ENCODE assay signal across 20 cellular contexts in genomic region chr7:10085231-10085630, GRCh38.
DNase-seq lines count a peak whose midpoint lies in the region; ATAC-seq, FAIRE-seq and TF ChIP-seq lines count a peak whose summit lies in the region.
"Had no signal": no experiment of that assay in that cellular context is flagged by ENCODE, and none has a peak within 500 bp of the region (broad histone marks: within the 10 kb centered on the region; RNA-seq: fewer than 3 reads in every experiment).

No MANE protein-coding gene starts in this region.

- no TSS peak for BruUV-seq in K562 (replicated peaks; lab: Mats Ljungman, UMichigan)

- peaks cover 4% of the 10 kb centered on the region for H3K9me3 Mint-ChIP-seq in activated T-helper 2 cell treated with anti-CD3 and anti-CD28 coated beads, Interferon-gamma antibody, Interleukin-2, Interleukin-4, amounts not matched to agents 10 μg/mL and 5 μg/mL and 100 μg/mL, durations not matched to agents 14 hours and 24 hours and 36 hours

- no peak for TF ChIP-seq POLR2A in K562 (conservative IDR thresholded peaks at IDR 0.05)

- TF ChIP-seq EP300 in K562 (IDR thresholded peaks at IDR 0.05; ENCODE audit: low read length): no peak

- no peaks in the 10 kb centered on the region for H3K27me3 ChIP-seq in K562 (ENCODE audit: control insufficient read depth in 2 of 2, insufficient read depth in 2 of 2, low read length in 2 of 2)
- no peaks in the 10 kb centered on the region for H3K27me3 ChIP-seq in parathyroid adenoma (ENCODE audit: control insufficient read depth, insufficient read depth, low read length)

- CTCF ChIA-PET in K562 (lab: Yijun Ruan, JAX; ENCODE audit: low intra/inter-chr PET ratio): no interaction called here

- no peak for FAIRE-seq in K562 (lab: Jason Lieb, UNC)
- FAIRE-seq: GM12878 had no signal

- POLR2A ChIA-PET in K562 (lab: Yijun Ruan, JAX): no interaction called here

- H3K27me3 Mint-ChIP-seq in activated T-helper 2 cell treated with anti-CD3 and anti-CD28 coated beads, Interferon-gamma antibody, Interleukin-2, Interleukin-4, amounts not matched to agents 10 μg/mL and 5 μg/mL and 100 μg/mL, durations not matched to agents 14 hours and 24 hours and 36 hours (ENCODE audit: low read depth): no peaks in the 10 kb centered on the region
- H3K27me3 Mint-ChIP-seq: CD4-positive, alpha-beta memory T cell had no signal

- H3K27ac ChIP-seq in K562 (ENCODE audit: extremely low read depth, low read depth, low read length) (peak overlapping the region; percentile 52; the same call in 1 of the 3 replicates), parathyroid adenoma (no peak overlapping the region)
- H3K27ac ChIP-seq: GM23248 had no signal

- no peaks in the 10 kb centered on the region for H3K36me3 ChIP-seq in K562 (ENCODE audit: control insufficient read depth, insufficient read depth, low read length)
- no peaks in the 10 kb centered on the region for H3K36me3 ChIP-seq in parathyroid adenoma (ENCODE audit: control insufficient read depth, insufficient read depth, low read length)

- intact Hi-C loops in K562 (cut with micrococcal nuclease): no loop called here
- intact Hi-C loops in activated T-helper 2 cell treated with anti-CD3 and anti-CD28 coated beads, Interferon-gamma antibody, Interleukin-2, Interleukin-4, amounts not matched to agents 10 μg/mL and 5 μg/mL and 100 μg/mL, durations not matched to agents 14 hours and 24 hours and 36 hours (cut with micrococcal nuclease): no loop called here

- DNase-seq in A172 (ENCODE audit: low spot score): peak; percentile 10
- DNase-seq in H4 (ENCODE audit: low spot score): peak; percentile 39
- DNase-seq in K562 (ENCODE audit: extremely low read depth in 1 of 4, low spot score in 3 of 4): peak in 1 of 4 experiments; percentile 32
- DNase-seq in activated T-helper 2 cell treated with anti-CD3 and anti-CD28 coated beads, Interferon-gamma antibody, Interleukin-2, Interleukin-4, amounts not matched to agents 10 μg/mL and 5 μg/mL and 100 μg/mL, durations not matched to agents 14 hours and 24 hours and 36 hours (ENCODE audit: low spot score): no peak
- no peak for DNase-seq in SIG-M5 (lab: John Stamatoyannopoulos, UW)
- DNase-seq: 8988T; C1 segment of cervical spinal cord; Calu3; CD4-positive, alpha-beta memory T cell; COR-L47; DMS79; EL; GDM1; GM23248; H7; HCEC 1CT had no signal

- TF ChIP-seq RAD21 in K562 (CRISPR knock-in tag; conservative IDR thresholded peaks at IDR 0.05 in 1 of 2, IDR thresholded peaks at IDR 0.05 in 1 of 2): no peak

- H3K9me3 ChIP-seq in K562 (replicated peaks; ENCODE audit: control insufficient read depth, insufficient read depth, low read depth, low read length): no peaks in the 10 kb centered on the region
- no peaks in the 10 kb centered on the region for H3K9me3 ChIP-seq in parathyroid adenoma (ENCODE audit: control insufficient read depth, low read length)

- no peaks in the 10 kb centered on the region for H3K4me1 ChIP-seq in K562 (replicated peaks in 1 of 2; ENCODE audit: control insufficient read depth in 2 of 2, insufficient read depth in 2 of 2, low read length in 2 of 2)
- peaks cover 10% of the 10 kb centered on the region for H3K4me1 ChIP-seq in parathyroid adenoma

- no peak for TF ChIP-seq CTCF in K562 (IDR thresholded peaks at IDR 0.05 in 2 of 3, conservative IDR thresholded peaks at IDR 0.05 in 1 of 3; ENCODE audit: insufficient read depth in 2 of 3, low read depth in 1 of 3, low read length in 3 of 3)
- no peak for TF ChIP-seq CTCF in parathyroid adenoma (IDR thresholded peaks at IDR 0.05)

- peak; percentile 53 for ATAC-seq in K562
- ATAC-seq in GM19397 (IDR thresholded peaks at IDR 0.05; ENCODE audit: unreplicated experiment): no peak
- no peak for ATAC-seq in HG02884 (IDR thresholded peaks at IDR 0.05; ENCODE audit: unreplicated experiment)
- ATAC-seq: GM12878 had no signal

- H3K9ac ChIP-seq in K562 (ENCODE audit: insufficient read depth in 1 of 2, low read depth in 2 of 2, low read length in 2 of 2) (no peak overlapping the region), parathyroid adenoma (no peak overlapping the region)
- H3K9ac ChIP-seq: GM23248 had no signal

- H3K36me3 Mint-ChIP-seq in activated T-helper 2 cell treated with anti-CD3 and anti-CD28 coated beads, Interferon-gamma antibody, Interleukin-2, Interleukin-4, amounts not matched to agents 10 μg/mL and 5 μg/mL and 100 μg/mL, durations not matched to agents 14 hours and 24 hours and 36 hours (ENCODE audit: low read depth): no peaks in the 10 kb centered on the region
- H3K36me3 Mint-ChIP-seq: CD4-positive, alpha-beta memory T cell had no signal

- 4% methylated on average over 9 of the region's 9 CpGs for WGBS in K562 (ENCODE audit: insufficient coverage, low coverage, missing lambda C conversion rate)

- no peak overlapping the region for H3K4me3 Mint-ChIP-seq in activated T-helper 2 cell treated with anti-CD3 and anti-CD28 coated beads, Interferon-gamma antibody, Interleukin-2, Interleukin-4, amounts not matched to agents 10 μg/mL and 5 μg/mL and 100 μg/mL, durations not matched to agents 14 hours and 24 hours and 36 hours (ENCODE audit: low read depth)
- H3K4me3 Mint-ChIP-seq: CD4-positive, alpha-beta memory T cell had no signal

- H2AFZ ChIP-seq in K562 (ENCODE audit: low read depth, low read length): no peak overlapping the region
- peak overlapping the region; percentile 44 for H2AFZ ChIP-seq in parathyroid adenoma
- H2AFZ ChIP-seq: GM23248 had no signal

- H3K4me3 ChIP-seq in K562: no peak overlapping the region
- no peak overlapping the region for H3K4me3 ChIP-seq in parathyroid adenoma (ENCODE audit: low read depth, low read length)
- H3K4me3 ChIP-seq: GM12878, GM23248 had no signal

- no peaks in the 10 kb centered on the region for H3K4me1 Mint-ChIP-seq in activated T-helper 2 cell treated with anti-CD3 and anti-CD28 coated beads, Interferon-gamma antibody, Interleukin-2, Interleukin-4, amounts not matched to agents 10 μg/mL and 5 μg/mL and 100 μg/mL, durations not matched to agents 14 hours and 24 hours and 36 hours (ENCODE audit: low read depth)
- H3K4me1 Mint-ChIP-seq: CD4-positive, alpha-beta memory T cell had no signal

- H3K4me2 ChIP-seq in K562 (ENCODE audit: insufficient read depth, low read length): no peak overlapping the region; the same call in 1 of the 2 replicates
- no peak overlapping the region for H3K4me2 ChIP-seq in parathyroid adenoma (ENCODE audit: low read length)

- H3K9me1 ChIP-seq in K562 (ENCODE audit: control insufficient read depth, insufficient read depth, low read length): no peaks in the 10 kb centered on the region

- in situ Hi-C loops in K562 (cut with MboI): no loop called here

- H4K20me1 ChIP-seq in K562 (replicated peaks; ENCODE audit: control insufficient read depth, insufficient read depth, low read length): no peaks in the 10 kb centered on the region

- peaks cover 5% of the 10 kb centered on the region; the same call in 1 of the 3 replicates for H3K79me2 ChIP-seq in K562 (ENCODE audit: control insufficient read depth, insufficient read depth, low read length)
- no peaks in the 10 kb centered on the region for H3K79me2 ChIP-seq in parathyroid adenoma

- H3K27ac Mint-ChIP-seq in activated T-helper 2 cell treated with anti-CD3 and anti-CD28 coated beads, Interferon-gamma antibody, Interleukin-2, Interleukin-4, amounts not matched to agents 10 μg/mL and 5 μg/mL and 100 μg/mL, durations not matched to agents 14 hours and 24 hours and 36 hours: no peak overlapping the region
- H3K27ac Mint-ChIP-seq: CD4-positive, alpha-beta memory T cell had no signal

TF ChIP-seq in K562, 482 proteins besides CTCF, POLR2A, EP300 and RAD21 (continues in another document):
- TF ChIP-seq E2F5 (CRISPR knock-in tag; IDR thresholded peaks at IDR 0.05): no peak
- TF ChIP-seq BRF2 (IDR thresholded peaks at IDR 0.05; ENCODE audit: borderline replicate concordance, insufficient read depth, insufficient read length): no peak
- TF ChIP-seq ELF4 (CRISPR knock-in tag; IDR thresholded peaks at IDR 0.05): no peak
- no peak for TF ChIP-seq FOS (IDR thresholded peaks at IDR 0.05; ENCODE audit: extremely low read depth, insufficient read length)
- TF ChIP-seq CREB5 (CRISPR knock-in tag; IDR thresholded peaks at IDR 0.05): no peak
- peak in 1 of 2 experiments; percentile 32; a peak in 1 of 4 replicates for TF ChIP-seq NRF1 (conservative IDR thresholded peaks at IDR 0.05 in 1 of 2, IDR thresholded peaks at IDR 0.05 in 1 of 2)
- TF ChIP-seq DMBX1 (CRISPR knock-in tag; IDR thresholded peaks at IDR 0.05; ENCODE audit: borderline replicate concordance): no peak
- no peak for TF ChIP-seq ADNP (tag; IDR thresholded peaks at IDR 0.05)

Comparison
In these comparisons a context has a peak if more than half of its experiments do, and no peak if none do; other contexts are left out.
1. DNase-seq: peak in A172 (single experiment) and H4 (single experiment); none in activated T-helper 2 cell treated with anti-CD3 and anti-CD28 coated beads, Interferon-gamma antibody, Interleukin-2, Interleukin-4, amounts not matched to agents 10 μg/mL and 5 μg/mL and 100 μg/mL, durations not matched to agents 14 hours and 24 hours and 36 hours (single experiment) and SIG-M5 (single experiment).